Comparison of ENCODE assay signal across 8 cellular contexts in genomic region chr22:22099833-22100812, GRCh38.
A peak's percentile ranks its signal among the peaks of the same experiment; 100 is the strongest.
DNase-seq lines count a peak whose midpoint lies in the region; ATAC-seq and TF ChIP-seq lines count a peak whose summit lies in the region.
"Had no signal": no experiment of that assay in that cellular context is flagged by ENCODE, and none has a peak within 500 bp of the region (broad histone marks: within the 10 kb centered on the region; RNA-seq: fewer than 3 reads in every experiment).

No MANE protein-coding gene starts in this region.

- H3K27ac Mint-ChIP-seq in naive B cell = peak overlapping the region in 5 of 6 donors; percentile 59 to 99 (median 91)

- no peak overlapping the region for H3K27ac ChIP-seq in SJCRH30
- H3K27ac ChIP-seq in heart left ventricle = no peak overlapping the region
- H3K27ac ChIP-seq: SJSA1 had no signal

- H3K27me3 ChIP-seq in SJCRH30 (peaks cover 4% of the 10 kb centered on the region; the same call in 1 of the 2 replicates), heart left ventricle (peaks cover 0 to 7% (median 0%) of the 10 kb centered on the region in 9 donors)

- H3K4me3 Mint-ChIP-seq in naive B cell = peak overlapping the region in 4 of 8 donors; percentile 34 to 95 (median 81)

- no peaks in the 10 kb centered on the region for H3K27me3 Mint-ChIP-seq in naive B cell

- ATAC-seq in naive B cell (ENCODE audit: low read depth in 2 of 2) (no peak), heart left ventricle (no peak)

- no peak overlapping the region for H3K4me3 ChIP-seq in GM12864 (ENCODE audit: low read depth, low read length)
- no peak overlapping the region for H3K4me3 ChIP-seq in Jurkat, Clone E6-1 (ENCODE audit: low read length)
- no peak overlapping the region for H3K4me3 ChIP-seq in astrocyte of the cerebellum (ENCODE audit: low read depth, low read length)
- no peak overlapping the region for H3K4me3 ChIP-seq in SJCRH30
- no peak overlapping the region for H3K4me3 ChIP-seq in heart left ventricle
- H3K4me3 ChIP-seq: SJSA1 had no signal

- TF ChIP-seq CTCF in GM12864 (IDR thresholded peaks at IDR 0.05; ENCODE audit: low read depth, low read length, missing control alignments) (peak; percentile 51), astrocyte of the cerebellum (IDR thresholded peaks at IDR 0.05; ENCODE audit: low read depth, low read length, missing control alignments) (peak; percentile 42), heart left ventricle (IDR thresholded peaks at IDR 0.05) (no peak)

- WGBS in heart left ventricle, 4 donors = 58 to 67% (median 62%) methylated on average over 11 of the region's 11 CpGs

- peaks cover 12 to 42% (median 32%) of the 10 kb centered on the region in 7 donors for H3K9me3 Mint-ChIP-seq in naive B cell

- intact Hi-C loops in heart left ventricle (cut with DNase I) = no loop called here

- H3K9me3 ChIP-seq in SJCRH30 (replicated peaks) (no peaks in the 10 kb centered on the region), heart left ventricle (peaks cover 0 to 4% (median 0%) of the 10 kb centered on the region in 12 donors)
- H3K9me3 ChIP-seq: SJSA1 had no signal

- H3K36me3 ChIP-seq in SJCRH30 (no peaks in the 10 kb centered on the region), heart left ventricle (no peaks in the 10 kb centered on the region)
- H3K36me3 ChIP-seq: SJSA1 had no signal

- in situ Hi-C loops in astrocyte of the cerebellum (cut with HindIII; ENCODE audit: low sequenced_read_pairs) = loop anchor here (5.0 kb wide), 1 partner anchor 82 kb away; no protein-coding TSS in a partner anchor

- no peaks in the 10 kb centered on the region for H3K4me1 ChIP-seq in SJCRH30
- no peaks in the 10 kb centered on the region for H3K4me1 ChIP-seq in heart left ventricle
- H3K4me1 ChIP-seq: SJSA1 had no signal

- no peak for TF ChIP-seq POLR2A in heart left ventricle (IDR thresholded peaks at IDR 0.05)

- peaks cover 42 to 55% (median 46%) of the 10 kb centered on the region in 3 donors for H3K4me1 Mint-ChIP-seq in naive B cell

- DNase-seq in GM12864 (ENCODE audit: low read depth) = no peak
- peak; percentile 26 for DNase-seq in Jurkat, Clone E6-1 (ENCODE audit: low read depth, low spot score)
- no peak for DNase-seq in astrocyte of the cerebellum (ENCODE audit: low read depth)
- no peak for DNase-seq in naive B cell
- no peak for DNase-seq in SJCRH30
- DNase-seq in heart left ventricle = no peak
- no peak for DNase-seq in putamen (ENCODE audit: low spot score)

- peaks cover 36 to 38% of the 10 kb centered on the region in 2 donors for H3K36me3 Mint-ChIP-seq in naive B cell

Comparison
In these comparisons a context has a peak if more than half of its experiments do, and no peak if none do; other contexts are left out.
1. CTCF ChIP-seq: peak in GM12864 (single experiment) and astrocyte of the cerebellum (single experiment); none in heart left ventricle (0 of 12).